15 cellular contexts compared by ENCODE assay signal in genomic region chr6:15020114-15020770, GRCh38.
DNase-seq lines count a peak whose midpoint lies in the region; ATAC-seq and TF ChIP-seq lines count a peak whose summit lies in the region.
"Had no signal": no experiment of that assay in that cellular context is flagged by ENCODE, and none has a peak within 500 bp of the region (broad histone marks: within the 10 kb centered on the region; RNA-seq: fewer than 3 reads in every experiment).

No MANE protein-coding gene starts in this region.

- H3K4me3 Mint-ChIP-seq in activated T-cell treated with anti-CD3 and anti-CD28 coated beads, Interleukin-2, amount 50 U/mL, for 72 hours: peak overlapping the region; percentile 11 to 51
- H3K4me3 Mint-ChIP-seq: CD4-positive, alpha-beta memory T cell had no signal

- 95 to 97% methylated on average over 8 of the region's 8 CpGs for WGBS in heart right ventricle, 2 donors

- peaks cover 0 to 18% (median 6%) of the 10 kb centered on the region in 9 donors for H3K4me1 ChIP-seq in heart right ventricle

- H3K27ac ChIP-seq in heart right ventricle: no peak overlapping the region

- no peaks in the 10 kb centered on the region for H3K9me3 ChIP-seq in heart right ventricle
- H3K9me3 ChIP-seq: HAP-1 had no signal

- H3K27ac Mint-ChIP-seq in activated T-cell treated with anti-CD3 and anti-CD28 coated beads, Interleukin-2, amount 50 U/mL, for 72 hours: no peak overlapping the region
- H3K27ac Mint-ChIP-seq: CD4-positive, alpha-beta memory T cell had no signal

- no peak overlapping the region for H3K4me3 ChIP-seq in heart right ventricle
- H3K4me3 ChIP-seq: HAP-1 had no signal

- ATAC-seq in activated T-cell treated with anti-CD3 and anti-CD28 coated beads, Interleukin-2, amount 50 U/mL, for 72 hours (replicated peaks in 1 of 2): no peak
- ATAC-seq in HG03175 (IDR thresholded peaks at IDR 0.05; ENCODE audit: unreplicated experiment): no peak
- ATAC-seq in heart right ventricle: no peak

- peaks cover 0 to 2% of the 10 kb centered on the region in 2 donors for H3K9me3 Mint-ChIP-seq in activated T-cell treated with anti-CD3 and anti-CD28 coated beads, Interleukin-2, amount 50 U/mL, for 72 hours

- no peak for TF ChIP-seq CTCF in heart right ventricle (IDR thresholded peaks at IDR 0.05)

- no peak for TF ChIP-seq POLR2A in erythroblast (IDR thresholded peaks at IDR 0.05; ENCODE audit: low read length)

- no peaks in the 10 kb centered on the region for H3K36me3 ChIP-seq in heart right ventricle
- H3K36me3 ChIP-seq: HAP-1 had no signal

- peaks cover 2% of the 10 kb centered on the region in 2 donors for H3K36me3 Mint-ChIP-seq in activated T-cell treated with anti-CD3 and anti-CD28 coated beads, Interleukin-2, amount 50 U/mL, for 72 hours (ENCODE audit: insufficient read depth in 2 of 2)
- H3K36me3 Mint-ChIP-seq: CD4-positive, alpha-beta memory T cell had no signal

- H3K27me3 ChIP-seq in heart right ventricle: no peaks in the 10 kb centered on the region

- intact Hi-C loops in heart right ventricle (cut with DNase I): no loop called here

- peaks cover 60% of the 10 kb centered on the region for H3K4me1 Mint-ChIP-seq in activated T-cell treated with anti-CD3 and anti-CD28 coated beads, Interleukin-2, amount 50 U/mL, for 72 hours (ENCODE audit: low read depth)

- peaks cover 15% of the 10 kb centered on the region for H3K27me3 Mint-ChIP-seq in activated T-cell treated with anti-CD3 and anti-CD28 coated beads, Interleukin-2, amount 50 U/mL, for 72 hours (ENCODE audit: low read depth)

- no peak for DNase-seq in activated T-cell treated with anti-CD3 and anti-CD28 coated beads, Interleukin-2, amount 50 U/mL, for 72 hours
- no peak for DNase-seq in activated T-cell treated with anti-CD3 and anti-CD28 coated beads, Interleukin-2, amount 50 U/mL, for 48 hours
- DNase-seq in NCI-H82 (lab: John Stamatoyannopoulos, UW): peak; percentile 80
- peak; percentile 12 to 22 for DNase-seq in erythroblast (lab: John Stamatoyannopoulos, UW)
- no peak for DNase-seq in mucosa of gallbladder (ENCODE audit: low spot score)
- DNase-seq in heart right ventricle: no peak
- DNase-seq: ACHN; CD4-positive, alpha-beta memory T cell; KBM-7; NCI-H1092; NCI-H345; NCI-H748 treated with DMSO at 0.1 percent for 48 hours; SHP77 treated with DMSO at 0.1 percent for 48 hours had no signal

Comparison
In these comparisons a context has a peak if more than half of its experiments do, and no peak if none do; other contexts are left out.
1. DNase-seq: peak in NCI-H82 (single experiment) and erythroblast (2 of 2); none in activated T-cell treated with anti-CD3 and anti-CD28 coated beads, Interleukin-2, amount 50 U/mL, for 72 hours (0 of 2), activated T-cell treated with anti-CD3 and anti-CD28 coated beads, Interleukin-2, amount 50 U/mL, for 48 hours (0 of 2), mucosa of gallbladder (single experiment) and heart right ventricle (0 of 2).